In genomic region chr5:82735160-82735789, GRCh38 we compare ENCODE assay signal across 14 cellular contexts.
DNase-seq lines count a peak whose midpoint lies in the region; TF ChIP-seq lines count a peak whose summit lies in the region.
"Had no signal": no experiment of that assay in that cellular context is flagged by ENCODE, and none has a peak within 500 bp of the region (broad histone marks: within the 10 kb centered on the region; RNA-seq: fewer than 3 reads in every experiment).

No MANE protein-coding gene starts in this region.

- peaks cover 18% of the 10 kb centered on the region for H3K4me1 ChIP-seq in SJCRH30
- H3K4me1 ChIP-seq: pancreas had no signal

- no peak for TF ChIP-seq CTCF in fibroblast of the aortic adventitia (IDR thresholded peaks at IDR 0.05; ENCODE audit: insufficient read depth, low read length)
- TF ChIP-seq CTCF in chondrocyte (IDR thresholded peaks at IDR 0.05) = no peak

- peaks cover 7% of the 10 kb centered on the region for H3K4me1 Mint-ChIP-seq in chondrocyte (ENCODE audit: low read depth)
- peaks cover 12% of the 10 kb centered on the region for H3K4me1 Mint-ChIP-seq in activated T-cell treated with anti-CD3 and anti-CD28 coated beads, Interleukin-2, amount 50 U/mL, for 24 hours (ENCODE audit: low read depth)

- no peaks in the 10 kb centered on the region for H3K27me3 Mint-ChIP-seq in chondrocyte (ENCODE audit: low read depth)
- H3K27me3 Mint-ChIP-seq in activated T-cell treated with anti-CD3 and anti-CD28 coated beads, Interleukin-2, amount 50 U/mL, for 24 hours = peaks cover 2% of the 10 kb centered on the region
- H3K27me3 Mint-ChIP-seq: stimulated activated naive CD8-positive, alpha-beta T cell treated with anti-CD3 and anti-CD28 coated beads, Interleukin-15, amount 100 ng/mL, for 72 hours had no signal

- H3K27ac Mint-ChIP-seq in chondrocyte (ENCODE audit: unreplicated experiment) = no peak overlapping the region
- H3K27ac Mint-ChIP-seq in activated T-cell treated with anti-CD3 and anti-CD28 coated beads, Interleukin-2, amount 50 U/mL, for 24 hours = no peak overlapping the region
- H3K27ac Mint-ChIP-seq: stimulated activated naive CD8-positive, alpha-beta T cell treated with anti-CD3 and anti-CD28 coated beads, Interleukin-15, amount 100 ng/mL, for 72 hours had no signal

- no peaks in the 10 kb centered on the region for H3K36me3 Mint-ChIP-seq in chondrocyte (ENCODE audit: low read depth)
- no peaks in the 10 kb centered on the region for H3K36me3 Mint-ChIP-seq in activated T-cell treated with anti-CD3 and anti-CD28 coated beads, Interleukin-2, amount 50 U/mL, for 24 hours (ENCODE audit: low read depth)

- no peak overlapping the region for H3K4me3 Mint-ChIP-seq in chondrocyte (ENCODE audit: unreplicated experiment)
- H3K4me3 Mint-ChIP-seq in activated T-cell treated with anti-CD3 and anti-CD28 coated beads, Interleukin-2, amount 50 U/mL, for 24 hours = no peak overlapping the region
- H3K4me3 Mint-ChIP-seq: stimulated activated naive CD8-positive, alpha-beta T cell treated with anti-CD3 and anti-CD28 coated beads, Interleukin-15, amount 100 ng/mL, for 72 hours had no signal

- no peaks in the 10 kb centered on the region for H3K9me3 ChIP-seq in SJCRH30 (replicated peaks)
- H3K9me3 ChIP-seq: pancreas had no signal

- H3K27me3 ChIP-seq in SJCRH30 = no peaks in the 10 kb centered on the region
- H3K27me3 ChIP-seq: pancreas had no signal

- peak overlapping the region; percentile 64 for H3K27ac ChIP-seq in SJCRH30
- H3K27ac ChIP-seq: pancreas had no signal

- H3K9me3 Mint-ChIP-seq in chondrocyte (ENCODE audit: low read depth) = peaks cover 5% of the 10 kb centered on the region
- H3K9me3 Mint-ChIP-seq in activated T-cell treated with anti-CD3 and anti-CD28 coated beads, Interleukin-2, amount 50 U/mL, for 24 hours = peaks cover 6% of the 10 kb centered on the region

- H3K4me3 ChIP-seq in SJCRH30 (no peak overlapping the region), fibroblast of the aortic adventitia (ENCODE audit: low read depth, low read length) (no peak overlapping the region)
- H3K4me3 ChIP-seq: pancreas had no signal

- DNase-seq in A172 (ENCODE audit: low spot score) (peak; percentile 90), HPDE6-E6E7 (ENCODE audit: extremely low spot score) (peak; percentile 21), SJCRH30 (peak in 1 of 2 experiments; percentile 80), fibroblast of the aortic adventitia (ENCODE audit: low read depth) (peak; percentile 54), chondrocyte (ENCODE audit: low spot score) (no peak), SK-N-DZ (ENCODE audit: low spot score) (no peak)
- DNase-seq in stimulated activated CD4-positive, alpha-beta T cell treated with anti-CD3 and anti-CD28 coated beads, Interleukin-12 subunit alpha, Interleukin-12 subunit beta, amount 100 ng/mL, for 4 hours = no peak
- no peak for DNase-seq in activated T-cell treated with anti-CD3 and anti-CD28 coated beads, Interleukin-2, amount 50 U/mL, for 24 hours
- DNase-seq: activated CD8-positive, alpha-beta memory T cell treated with anti-CD3 and anti-CD28 coated beads, Interleukin-2, amount 50 U/mL, for 48 hours; NCI-H1048; NCI-H748 treated with DMSO at 0.1 percent for 48 hours; pancreas; stimulated activated CD4-positive, alpha-beta T cell treated with anti-CD3 and anti-CD28 coated beads, Interleukin-4, amount 100 ng/mL, for 24 hours; stimulated activated naive CD8-positive, alpha-beta T cell treated with anti-CD3 and anti-CD28 coated beads, Interleukin-15, amount 100 ng/mL, for 72 hours had no signal

- no peaks in the 10 kb centered on the region for H3K36me3 ChIP-seq in SJCRH30
- H3K36me3 ChIP-seq: pancreas had no signal

Comparison
In these comparisons a context has a peak if more than half of its experiments do, and no peak if none do; other contexts are left out.
1. DNase-seq: peak in A172 (single experiment), HPDE6-E6E7 (single experiment) and fibroblast of the aortic adventitia (single experiment); none in chondrocyte (single experiment), stimulated activated CD4-positive, alpha-beta T cell treated with anti-CD3 and anti-CD28 coated beads, Interleukin-12 subunit alpha, Interleukin-12 subunit beta, amount 100 ng/mL, for 4 hours (single experiment), activated T-cell treated with anti-CD3 and anti-CD28 coated beads, Interleukin-2, amount 50 U/mL, for 24 hours (single experiment) and SK-N-DZ (single experiment).